In genomic region chr1:174902531-174903099, GRCh38 we compare ENCODE assay signal across 31 cellular contexts.
DNase-seq lines count a peak whose midpoint lies in the region; ATAC-seq, FAIRE-seq and TF ChIP-seq lines count a peak whose summit lies in the region.
"Had no signal": no experiment of that assay in that cellular context is flagged by ENCODE, and none has a peak within 500 bp of the region (broad histone marks: within the 10 kb centered on the region; RNA-seq: fewer than 3 reads in every experiment).

No MANE protein-coding gene starts in this region.

- no peak for TF ChIP-seq RAD21 in liver (IDR thresholded peaks at IDR 0.05)

- WGBS in liver: 56% methylated on average over 4 of the region's 4 CpGs
- 80 to 85% (median 81%) methylated on average over 4 of the region's 4 CpGs for WGBS in small intestine, 3 donors

- no peak overlapping the region for H3K4me3 ChIP-seq in GM23338
- no peak overlapping the region for H3K4me3 ChIP-seq in RWPE2 (ENCODE audit: severe bottlenecking)
- H3K4me3 ChIP-seq in epithelial cell of esophagus (ENCODE audit: low read length): no peak overlapping the region
- H3K4me3 ChIP-seq in liver (ENCODE audit: low read depth in 1 of 3, low read length in 3 of 3): no peak overlapping the region
- H3K4me3 ChIP-seq in small intestine (ENCODE audit: low read depth in 1 of 2, low read length in 2 of 2): no peak overlapping the region
- H3K4me3 ChIP-seq: adrenal gland, HAP-1, SK-N-MC, thoracic aorta had no signal

- no peaks in the 10 kb centered on the region; the same call in none of the 3 replicates for H3K9me3 Mint-ChIP-seq in GM23338

- peaks cover 91% of the 10 kb centered on the region for H3K36me3 Mint-ChIP-seq in GM23338 (ENCODE audit: low read depth)

- peaks cover 100% of the 10 kb centered on the region for H3K79me2 ChIP-seq in GM23338 (replicated peaks; ENCODE audit: insufficient read depth)

- ATAC-seq in GM23338: no peak; the same call in 2 of the 3 replicates
- peak; percentile 17; the same call in 1 of the 3 replicates for ATAC-seq in RWPE2 (ENCODE audit: low read depth)
- ATAC-seq in HG02610 (IDR thresholded peaks at IDR 0.05; ENCODE audit: unreplicated experiment): no peak
- no peak for ATAC-seq in HG03565 (IDR thresholded peaks at IDR 0.05; ENCODE audit: unreplicated experiment)
- ATAC-seq: activated T-cell treated with anti-CD3 and anti-CD28 coated beads, Interleukin-2, amount 50 U/mL, for 4 hours; left cardiac atrium; natural killer cell; right cardiac atrium; T-helper 17 cell had no signal

- H3K9ac ChIP-seq in liver (ENCODE audit: low read depth in 1 of 2, low read length in 2 of 2): no peak overlapping the region

- H3K4me1 Mint-ChIP-seq in GM23338: peaks cover 44% of the 10 kb centered on the region
- H3K4me1 Mint-ChIP-seq: T-helper 17 cell had no signal

- no peaks in the 10 kb centered on the region for H3K9me3 ChIP-seq in RWPE2 (ENCODE audit: severe bottlenecking)
- no peaks in the 10 kb centered on the region for H3K9me3 ChIP-seq in liver (ENCODE audit: control insufficient read depth in 4 of 4, low read length in 3 of 4)
- H3K9me3 ChIP-seq in small intestine (ENCODE audit: control insufficient read depth, low read depth): no peaks in the 10 kb centered on the region
- H3K9me3 ChIP-seq: adrenal gland, BE2C, HAP-1, thoracic aorta had no signal

- peaks cover 7% of the 10 kb centered on the region; the same call in 1 of the 2 replicates for H3K36me3 ChIP-seq in GM23338 (ENCODE audit: insufficient read depth)
- H3K36me3 ChIP-seq in RWPE2 (ENCODE audit: low read depth): no peaks in the 10 kb centered on the region
- H3K36me3 ChIP-seq in liver (ENCODE audit: control insufficient read depth in 4 of 4, insufficient read depth in 3 of 4, low read depth in 1 of 4, low read length in 3 of 4): no peaks in the 10 kb centered on the region
- H3K36me3 ChIP-seq in small intestine (ENCODE audit: control insufficient read depth in 2 of 2, insufficient read depth in 2 of 2, low read length in 2 of 2): peaks cover 0 to 2% of the 10 kb centered on the region in 2 donors
- H3K36me3 ChIP-seq: adrenal gland, BE2C, HAP-1, thoracic aorta had no signal

- H3K27ac ChIP-seq in GM23338 (ENCODE audit: low read depth): peak overlapping the region; percentile 17; the same call in 1 of the 2 replicates
- H3K27ac ChIP-seq in RWPE2 (ENCODE audit: poor library complexity, severe bottlenecking): no peak overlapping the region
- no peak overlapping the region for H3K27ac ChIP-seq in liver (ENCODE audit: low read depth in 1 of 2, low read length in 2 of 2)
- H3K27ac ChIP-seq in small intestine (ENCODE audit: low read depth in 1 of 2, low read length in 1 of 2): no peak overlapping the region
- H3K27ac ChIP-seq: adrenal gland, HL-60, SK-N-MC, thoracic aorta had no signal

- H3K4me1 ChIP-seq in GM23338 (ENCODE audit: insufficient read depth): peaks cover 50% of the 10 kb centered on the region
- H3K4me1 ChIP-seq in RWPE2 (ENCODE audit: insufficient read depth, poor library complexity, severe bottlenecking): no peaks in the 10 kb centered on the region
- peaks cover 0 to 21% (median 12%) of the 10 kb centered on the region in 4 donors for H3K4me1 ChIP-seq in liver (ENCODE audit: control insufficient read depth in 4 of 4, insufficient read depth in 4 of 4, low read length in 3 of 4)
- H3K4me1 ChIP-seq in small intestine (ENCODE audit: control insufficient read depth in 2 of 2, insufficient read depth in 1 of 2, low read depth in 1 of 2, low read length in 1 of 2): no peaks in the 10 kb centered on the region
- H3K4me1 ChIP-seq: adrenal gland, BE2C, HAP-1 had no signal

- H3K4me3 Mint-ChIP-seq in GM23338: no peak overlapping the region
- H3K4me3 Mint-ChIP-seq: activated T-cell treated with anti-CD3 and anti-CD28 coated beads, Interleukin-2, amount 50 U/mL, for 4 hours; natural killer cell; T-helper 17 cell had no signal

- H4K20me1 ChIP-seq in GM23338 (replicated peaks; ENCODE audit: insufficient read depth): peaks cover 32% of the 10 kb centered on the region; the same call in 1 of the 2 replicates

- DNase-seq in GM23338 (ENCODE audit: low spot score) (no peak), RWPE2 (ENCODE audit: low spot score) (no peak), epithelial cell of esophagus (ENCODE audit: low read depth) (peak; percentile 76), small intestine (no peak), NCI-H526 (lab: John Stamatoyannopoulos, UW) (no peak)
- DNase-seq: activated CD4-positive, alpha-beta T cell treated with anti-CD3 and anti-CD28 coated beads for 4 hours; activated naive CD4-positive, alpha-beta T cell treated with Interleukin-2 at 50 U/mL for 16 hours; activated T-cell treated with anti-CD3 and anti-CD28 coated beads, Interleukin-2, amount 50 U/mL, for 4 hours; adrenal gland; BE2C; COR-L47; cortex of kidney; left cardiac atrium; midbrain; natural killer cell; NCI-H1417; NCI-H2107; NCI-H510A treated with DMSO at 0.1 percent for 48 hours; right cardiac atrium; RPMI8226; stimulated activated CD4-positive, alpha-beta T cell treated with anti-CD3 and anti-CD28 coated beads, Interleukin-4, amount 100 ng/mL, for 4 hours; stimulated activated naive CD4-positive, alpha-beta T cell; T-helper 17 cell had no signal

- H3K9me2 ChIP-seq in GM23338 (ENCODE audit: insufficient read depth): no peaks in the 10 kb centered on the region; the same call in 1 of the 2 replicates

- FAIRE-seq in small intestine (lab: Jason Lieb, UNC): no peak
- FAIRE-seq: GM12891 had no signal

- no peak overlapping the region for H3K4me2 ChIP-seq in GM23338

- H3F3A ChIP-seq in GM23338 (replicated peaks; ENCODE audit: low read depth): 0 out of 2 replicates have a peak, but pooled peaks cover 3% of the 10 kb centered on the region

- H3K27ac Mint-ChIP-seq in GM23338: peak overlapping the region; percentile 91
- H3K27ac Mint-ChIP-seq: T-helper 17 cell had no signal

- no peak overlapping the region for H2AFZ ChIP-seq in GM23338

- H3K27me3 ChIP-seq in GM23338 (ENCODE audit: insufficient read depth): no peaks in the 10 kb centered on the region
- no peaks in the 10 kb centered on the region for H3K27me3 ChIP-seq in RWPE2 (ENCODE audit: insufficient read depth, poor library complexity, severe bottlenecking)
- no peaks in the 10 kb centered on the region for H3K27me3 ChIP-seq in liver (ENCODE audit: control insufficient read depth in 4 of 4, insufficient read depth in 4 of 4, low read length in 3 of 4)
- H3K27me3 ChIP-seq in small intestine (ENCODE audit: control insufficient read depth in 2 of 2, insufficient read depth in 2 of 2, low read length in 2 of 2): no peaks in the 10 kb centered on the region
- H3K27me3 ChIP-seq: adrenal gland, BE2C had no signal

- no peak for TF ChIP-seq CTCF in GM23338 (conservative IDR thresholded peaks at IDR 0.05; ENCODE audit: low read depth in 2 of 2)
- no peak for TF ChIP-seq CTCF in RWPE2 (IDR thresholded peaks at IDR 0.05; ENCODE audit: poor library complexity, severe bottlenecking)
- no peak for TF ChIP-seq CTCF in epithelial cell of esophagus (IDR thresholded peaks at IDR 0.05; ENCODE audit: insufficient read depth, low read depth, low read length, missing control alignments)
- no peak for TF ChIP-seq CTCF in liver (IDR thresholded peaks at IDR 0.05; ENCODE audit: low read depth, low read length, missing input control)

- peaks cover 12% of the 10 kb centered on the region for H3K27me3 Mint-ChIP-seq in GM23338 (ENCODE audit: insufficient read depth, low read depth, poor library complexity)
- H3K27me3 Mint-ChIP-seq: T-helper 17 cell had no signal

TF ChIP-seq in GM23338, 12 proteins besides CTCF, POLR2A, EP300 and RAD21 (continues in another document):
- TF ChIP-seq STAT1 (IDR thresholded peaks at IDR 0.05; ENCODE audit: unreplicated experiment): no peak

TF ChIP-seq in liver, 16 proteins besides CTCF, POLR2A, EP300 and RAD21 (continues in another document):
- TF ChIP-seq FOXA2 (IDR thresholded peaks at IDR 0.05) (no peak), JUND (IDR thresholded peaks at IDR 0.05) (no peak), HNF4G (IDR thresholded peaks at IDR 0.05) (no peak), YY1 (IDR thresholded peaks at IDR 0.05) (peak; percentile 47), SP1 (IDR thresholded peaks at IDR 0.05) (peak; percentile 12), ZBTB33 (IDR thresholded peaks at IDR 0.05) (no peak)
